Comparison of ENCODE assay signal across 30 cellular contexts in genomic region chr2:21821697-21822227, GRCh38.
DNase-seq lines count a peak whose midpoint lies in the region; ATAC-seq and TF ChIP-seq lines count a peak whose summit lies in the region.
"Had no signal": no experiment of that assay in that cellular context is flagged by ENCODE, and none has a peak within 500 bp of the region (broad histone marks: within the 10 kb centered on the region; RNA-seq: fewer than 3 reads in every experiment).

No MANE protein-coding gene starts in this region.

- in situ Hi-C loops in HAP-1 (cut with MboI; ENCODE audit: low sequenced_read_pairs), result no loop called here

- peaks cover 11% of the 10 kb centered on the region for H3K4me1 ChIP-seq in HAP-1
- H3K4me1 ChIP-seq in vagina, result peaks cover 18% of the 10 kb centered on the region
- H3K4me1 ChIP-seq: thyroid gland had no signal

- H3K27ac ChIP-seq in vagina, result peak overlapping the region; percentile 10
- H3K27ac ChIP-seq: BLaER1 treated with 17β-estradiol and CSF1 and Interleukin-3, amounts not matched to agents 10 nM and 100 nM; esophagus muscularis mucosa; GM23248; SK-N-MC; thyroid gland had no signal

- intact Hi-C loops in vagina (cut with DNase I), result no loop called here

- no peaks in the 10 kb centered on the region for H3K36me3 ChIP-seq in HAP-1 (replicated peaks)
- H3K36me3 ChIP-seq in vagina, result no peaks in the 10 kb centered on the region
- H3K36me3 ChIP-seq: BLaER1 treated with 17β-estradiol and CSF1 and Interleukin-3, amounts not matched to agents 10 nM and 100 nM; esophagus muscularis mucosa; thyroid gland had no signal

- DNase-seq in HAP-1 (ENCODE audit: low spot score in 2 of 2) (peak; percentile 28 to 81), amniotic epithelial cell (ENCODE audit: low read depth) (peak; percentile 1), medulla oblongata (ENCODE audit: extremely low spot score) (peak; percentile 6), vagina (ENCODE audit: extremely low spot score in 2 of 2) (no peak)
- no peak for DNase-seq in activated effector memory CD4-positive, alpha-beta T cell treated with Interleukin-2 at 50 U/mL for 16 hours
- DNase-seq: activated CD4-positive, alpha-beta T cell treated with anti-CD3 and anti-CD28 coated beads, Interleukin-2, amount 50 U/mL, for 4 hours; activated CD8-positive, alpha-beta memory T cell treated with anti-CD3 and anti-CD28 coated beads, Interleukin-2, amount 10 ng/mL, durations not matched to agents 7 days and 5 days; activated naive CD4-positive, alpha-beta T cell; activated naive CD8-positive, alpha-beta T cell treated with anti-CD3 and anti-CD28 coated beads, Interleukin-2, amount 50 U/mL, for 24 hours; activated T-cell treated with anti-CD3 and anti-CD28 coated beads, Interleukin-2, amount 50 U/mL, for 72 hours; dermis blood vessel endothelial cell; DMS153; endodermal cell; glutamatergic neuron; GM23248; KBM-7; NCI-H1930; NCI-H510A treated with DMSO at 0.1 percent for 48 hours; posterior cingulate gyrus; right cardiac atrium; stimulated activated CD8-positive, alpha-beta memory T cell treated with anti-CD3 and anti-CD28 coated beads, Interleukin-4, amount 100 ng/mL, for 48 hours; stimulated activated naive CD8-positive, alpha-beta T cell treated with anti-CD3 and anti-CD28 coated beads, Interleukin-15, amount 100 ng/mL, for 72 hours; T-helper 1 cell; thyroid gland had no signal

- no peak overlapping the region for H3K4me3 ChIP-seq in HAP-1
- no peak overlapping the region for H3K4me3 ChIP-seq in vagina
- H3K4me3 ChIP-seq: BLaER1 treated with 17β-estradiol and CSF1 and Interleukin-3, amounts not matched to agents 10 nM and 100 nM; esophagus muscularis mucosa; GM23248; SK-N-MC; thyroid gland had no signal

- H3K9me3 ChIP-seq in HAP-1 (no peaks in the 10 kb centered on the region), vagina (no peaks in the 10 kb centered on the region)
- H3K9me3 ChIP-seq: BLaER1 treated with 17β-estradiol and CSF1 and Interleukin-3, amounts not matched to agents 10 nM and 100 nM; esophagus muscularis mucosa; thyroid gland had no signal

- no peak for TF ChIP-seq POLR2A in vagina (IDR thresholded peaks at IDR 0.05)

- H3K27me3 ChIP-seq in HAP-1 (ENCODE audit: low read depth), result no peaks in the 10 kb centered on the region
- no peaks in the 10 kb centered on the region for H3K27me3 ChIP-seq in vagina
- H3K27me3 ChIP-seq: BLaER1 treated with 17β-estradiol and CSF1 and Interleukin-3, amounts not matched to agents 10 nM and 100 nM; esophagus muscularis mucosa; thyroid gland had no signal

- no peak for TF ChIP-seq CTCF in vagina (IDR thresholded peaks at IDR 0.05)

- ATAC-seq in GM21737 (IDR thresholded peaks at IDR 0.05; ENCODE audit: unreplicated experiment), result no peak
- no peak for ATAC-seq in GM21423 (IDR thresholded peaks at IDR 0.05; ENCODE audit: unreplicated experiment)
- ATAC-seq: activated CD8-positive, alpha-beta memory T cell treated with anti-CD3 and anti-CD28 coated beads, Interleukin-2, amount 10 ng/mL, durations not matched to agents 7 days and 5 days; activated naive CD8-positive, alpha-beta T cell treated with anti-CD3 and anti-CD28 coated beads, Interleukin-2, amount 50 U/mL, for 24 hours; activated T-cell treated with anti-CD3 and anti-CD28 coated beads, Interleukin-2, amount 50 U/mL, for 72 hours; left lobe of liver; right cardiac atrium; stimulated activated naive CD8-positive, alpha-beta T cell treated with anti-CD3 and anti-CD28 coated beads, Interleukin-15, amount 100 ng/mL, for 72 hours had no signal

Comparison
In these comparisons a context has a peak if more than half of its experiments do, and no peak if none do; other contexts are left out.
1. DNase-seq: peak in HAP-1 (2 of 2), amniotic epithelial cell (single experiment) and medulla oblongata (single experiment); none in vagina (0 of 2) and activated effector memory CD4-positive, alpha-beta T cell treated with Interleukin-2 at 50 U/mL for 16 hours (single experiment).